12 cellular contexts compared by ENCODE assay signal in the genomic region with DNA sequence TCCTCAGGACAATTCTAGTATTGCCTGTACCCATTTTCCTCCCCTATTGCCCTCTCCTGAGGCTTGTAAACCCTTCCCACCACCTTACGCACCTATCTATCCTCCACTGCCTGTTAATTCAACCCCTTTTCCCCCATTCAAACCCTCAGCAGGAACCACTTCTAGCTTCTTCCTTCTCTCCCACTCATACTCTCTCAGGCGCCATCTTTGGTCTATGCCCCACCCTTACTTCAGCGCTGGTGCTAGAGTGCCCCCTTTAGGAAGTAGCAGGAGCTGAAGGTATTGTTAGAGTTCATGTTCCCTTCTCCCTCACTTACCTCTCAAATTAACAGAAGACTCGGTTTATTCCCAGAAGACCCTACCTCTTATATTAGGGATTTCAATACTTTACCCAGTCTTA.
A peak's percentile ranks its signal among the peaks of the same experiment; 100 is the strongest.
DNase-seq lines count a peak whose midpoint lies in the region; ATAC-seq and TF ChIP-seq lines count a peak whose summit lies in the region.
"Had no signal": no experiment of that assay in that cellular context is flagged by ENCODE, and none has a peak within 500 bp of the region (broad histone marks: within the 10 kb centered on the region; RNA-seq: fewer than 3 reads in every experiment).

No MANE protein-coding gene starts in this region.

- H3K27me3 ChIP-seq in A673 (replicated peaks; ENCODE audit: insufficient read depth, low read depth, low read length, poor library complexity) = no peaks in the 10 kb centered on the region
- no peaks in the 10 kb centered on the region for H3K27me3 ChIP-seq in Panc1 (ENCODE audit: control insufficient read depth, insufficient read depth, low read length)
- no peaks in the 10 kb centered on the region for H3K27me3 ChIP-seq in Peyer's patch
- H3K27me3 ChIP-seq: BLaER1, neutrophil had no signal

- no TSS peak for BruUV-seq in A673 (replicated peaks; lab: Mats Ljungman, UMichigan)
- BruUV-seq in Panc1 (replicated peaks; lab: Mats Ljungman, UMichigan) = no TSS peak

- DNase-seq in A673 (ENCODE audit: low spot score) = peak; percentile 59
- no peak for DNase-seq in Panc1 (ENCODE audit: low read depth, low spot score)
- DNase-seq in occipital lobe (lab: John Stamatoyannopoulos, UW) = no peak
- DNase-seq in Peyer's patch = no peak
- DNase-seq in dedifferentiated amniotic fluid mesenchymal stem cell (ENCODE audit: extremely low spot score) = no peak
- DNase-seq in Right ventricle myocardium inferior (ENCODE audit: missing footprints) = no peak
- DNase-seq: activated T-cell treated with anti-CD3 and anti-CD28 coated beads, Interleukin-2, amount 50 U/mL, for 4 hours; NCI-H345 had no signal

- no peaks in the 10 kb centered on the region for H3K36me3 ChIP-seq in A673 (ENCODE audit: insufficient read depth, low read length, poor library complexity, severe bottlenecking)
- no peaks in the 10 kb centered on the region for H3K36me3 ChIP-seq in Panc1 (ENCODE audit: control insufficient read depth, insufficient read depth, low read length)
- no peaks in the 10 kb centered on the region for H3K36me3 ChIP-seq in Peyer's patch
- H3K36me3 ChIP-seq: BLaER1, neutrophil had no signal

- H3K27ac ChIP-seq in A673 (ENCODE audit: low read depth, low read length, poor library complexity, severe bottlenecking) (no peak overlapping the region), Panc1 (ENCODE audit: low read length) (no peak overlapping the region), Peyer's patch (no peak overlapping the region)
- H3K27ac ChIP-seq: BLaER1, neutrophil had no signal

- peak; percentile 74 for ATAC-seq in GM18502 (IDR thresholded peaks at IDR 0.05; ENCODE audit: poor library complexity, unreplicated experiment)
- ATAC-seq in HG03354 (IDR thresholded peaks at IDR 0.05; ENCODE audit: poor library complexity, severe bottlenecking, unreplicated experiment) = peak; percentile 66
- no peak for ATAC-seq in Panc1
- ATAC-seq in Right ventricle myocardium inferior = no peak
- ATAC-seq: activated T-cell treated with anti-CD3 and anti-CD28 coated beads, Interleukin-2, amount 50 U/mL, for 4 hours had no signal

- TF ChIP-seq CTCF in A673 (conservative IDR thresholded peaks at IDR 0.05; ENCODE audit: low read depth, low read length) = peak; percentile 56
- peak; percentile 33 for TF ChIP-seq CTCF in Panc1 (IDR thresholded peaks at IDR 0.05)
- no peak for TF ChIP-seq CTCF in Peyer's patch (IDR thresholded peaks at IDR 0.05)

- no peak overlapping the region for H3K4me3 ChIP-seq in A673 (ENCODE audit: low read depth, low read length, poor library complexity, severe bottlenecking)
- no peak overlapping the region for H3K4me3 ChIP-seq in Panc1 (ENCODE audit: low read depth in 2 of 2, low read length in 2 of 2)
- H3K4me3 ChIP-seq in Peyer's patch = no peak overlapping the region
- H3K4me3 ChIP-seq: BLaER1 had no signal

- H3K4me1 ChIP-seq in A673 (ENCODE audit: insufficient read depth, low read length, poor library complexity, severe bottlenecking) (no peaks in the 10 kb centered on the region), Panc1 (ENCODE audit: control insufficient read depth, insufficient read depth, low read length) (no peaks in the 10 kb centered on the region), Peyer's patch (no peaks in the 10 kb centered on the region)
- H3K4me1 ChIP-seq: BLaER1 had no signal

- POLR2A ChIA-PET in A673 (lab: Charles Lee; ENCODE audit: low non-redundant PET) = no interaction called here
- POLR2A ChIA-PET in Panc1 (lab: Charles Lee) = no interaction called here

- H3K9me3 ChIP-seq in A673 (ENCODE audit: low read depth, low read length, poor library complexity, severe bottlenecking) (no peaks in the 10 kb centered on the region), Panc1 (ENCODE audit: control insufficient read depth, insufficient read depth, low read depth, low read length) (no peaks in the 10 kb centered on the region), Peyer's patch (no peaks in the 10 kb centered on the region)
- H3K9me3 ChIP-seq: BLaER1, neutrophil had no signal

- intact Hi-C loops in A673 (cut with micrococcal nuclease; ENCODE audit: unreplicated experiment) = loop anchor here (5.0 to 10.0 kb wide), 2 partner anchors 288 to 441 kb away; no protein-coding TSS in a partner anchor
- intact Hi-C loops in Panc1 (cut with micrococcal nuclease; ENCODE audit: unreplicated experiment) = no loop called here
- intact Hi-C loops in Right ventricle myocardium inferior (cut with DNase I) = no loop called here

- CTCF ChIA-PET in A673 (lab: Charles Lee) = interaction anchor here (0.9 kb wide), 1 partner anchor 50 kb away, joined by 3 read pairs; no protein-coding TSS in a partner anchor
- CTCF ChIA-PET in Panc1 (lab: Charles Lee) = no interaction called here

- in situ Hi-C loops in Panc1 (cut with HindIII; ENCODE audit: low pct_unique_long_range_greater_than_20kb, low sequenced_read_pairs) = no loop called here

- no peak for TF ChIP-seq POLR2A in Peyer's patch (IDR thresholded peaks at IDR 0.05)

Comparison
In these comparisons a context has a peak if more than half of its experiments do, and no peak if none do; other contexts are left out.
1. CTCF ChIP-seq: peak in A673 (single experiment) and Panc1 (single experiment); none in Peyer's patch (0 of 6).
2. ATAC-seq: peak in GM18502 (single experiment) and HG03354 (single experiment); none in Panc1 (single experiment) and Right ventricle myocardium inferior (single experiment).